ENCODE assay signal across 8 cellular contexts in genomic region chr1:23801338-23801748, GRCh38. TPM values are rescaled to one million over a fixed set of nuclear protein-coding genes. Genes with fewer than 3 reads are reported as not detected.
DNase-seq lines count a peak whose midpoint lies in the region; ATAC-seq and TF ChIP-seq lines count a peak whose summit lies in the region.

No MANE protein-coding gene starts in this region.

- peaks cover 42% of the 10 kb centered on the region for H3K4me1 ChIP-seq in mononuclear cell (ENCODE audit: insufficient read depth, low read length)

- CTCF ChIA-PET in AG04450 (lab: Charles Lee), result interaction anchor here (1.3 to 2.4 kb wide), 2 partner anchors 8 to 68 kb away, joined by 3 to 7 read pairs; no protein-coding TSS in a partner anchor
- CTCF ChIA-PET in MCF 10A (lab: Yijun Ruan, JAX), result interaction anchor here (0.6 to 2.4 kb wide), 7 partner anchors 9 to 115 kb away, joined by 3 to 17 read pairs (median 4); partner anchors contain the start of genes CNR2 and PITHD1
- CTCF ChIA-PET in GM10248 (lab: Yijun Ruan, JAX), result interaction anchor here (1.0 to 16.4 kb wide), 5 partner anchors 9 to 148 kb away, joined by 4 to 169 read pairs (median 6); no protein-coding TSS in a partner anchor

- H3K27ac ChIP-seq in AG04450 (ENCODE audit: low read depth, low read length), result peak overlapping the region; percentile 57

- H3K27ac Mint-ChIP-seq in MCF 10A (ENCODE audit: low read depth, unreplicated experiment), result peak overlapping the region; percentile 91

- H3K36me3 Mint-ChIP-seq in MCF 10A (ENCODE audit: insufficient read depth, unreplicated experiment), result peaks cover 41% of the 10 kb centered on the region

- peak overlapping the region; percentile 91 for H3K4me3 ChIP-seq in AG04450 (ENCODE audit: low read depth, low read length)
- peak overlapping the region; percentile 70 for H3K4me3 ChIP-seq in mononuclear cell (ENCODE audit: low read length)

- H3K9me3 Mint-ChIP-seq in MCF 10A (ENCODE audit: unreplicated experiment), result no peaks in the 10 kb centered on the region

- POLR2A ChIA-PET in AG04450 (lab: Yijun Ruan, JAX), result interaction anchor here (0.7 to 1.0 kb wide), 3 partner anchors 10 to 24 kb away, joined by 3 read pairs; partner anchors contain the start of gene HMGCL
- POLR2A ChIA-PET in MCF 10A (lab: Yijun Ruan, JAX), result interaction anchor here (0.7 to 17.8 kb wide), 26 partner anchors 8 to 398 kb away, joined by 3 to 395 read pairs (median 4); partner anchors contain the start of genes ELOA, HMGCL, LYPLA2 and PITHD1
- POLR2A ChIA-PET in GM10248 (lab: Yijun Ruan, JAX), result interaction anchor here (1.3 kb wide), 1 partner anchor 10 kb away, joined by 6 read pairs; the partner anchor contains the start of gene LYPLA2

- no TSS peak for BruUV-seq in MCF 10A (replicated peaks; lab: Mats Ljungman, UMichigan)

- H3K4me3 Mint-ChIP-seq in MCF 10A (ENCODE audit: unreplicated experiment), result peak overlapping the region; percentile 90

- no peak for TF ChIP-seq CTCF in AG04450 (IDR thresholded peaks at IDR 0.05; ENCODE audit: low read depth, low read length)
- no peak for TF ChIP-seq CTCF in MCF 10A (IDR thresholded peaks at IDR 0.05; ENCODE audit: unreplicated experiment)
- no peak for TF ChIP-seq CTCF in GM10248 (IDR thresholded peaks at IDR 0.05; ENCODE audit: control extremely low read depth, extremely low read depth, low read depth, missing control alignments)

- H3K4me1 Mint-ChIP-seq in MCF 10A (ENCODE audit: insufficient read depth, unreplicated experiment), result no peaks in the 10 kb centered on the region

- H3K27me3 Mint-ChIP-seq in MCF 10A (ENCODE audit: insufficient read depth, unreplicated experiment), result no peaks in the 10 kb centered on the region

- DNase-seq in AG04450 (ENCODE audit: low read depth, low spot score) (no peak), HT-29 (ENCODE audit: low spot score) (peak; percentile 57), MCF 10A (ENCODE audit: unreplicated experiment) (peak; percentile 39), GM10248 (ENCODE audit: extremely low spot score) (no peak), anterior cingulate cortex (lab: John Stamatoyannopoulos, UW) (no peak), DMS153 treated with DMSO at 0.1 percent for 48 hours (lab: John Stamatoyannopoulos, UW; ENCODE audit: unreplicated experiment) (no peak)

- no peak for ATAC-seq in HG02970 (IDR thresholded peaks at IDR 0.05; ENCODE audit: low FRiP score, unreplicated experiment)

- H3K9me3 ChIP-seq in AG04450 (ENCODE audit: control insufficient read depth, insufficient read depth, low read length) (no peaks in the 10 kb centered on the region; the same call in 1 of the 2 replicates), mononuclear cell (ENCODE audit: low read depth, low read length) (no peaks in the 10 kb centered on the region)

- H3K27me3 ChIP-seq in AG04450 (ENCODE audit: control insufficient read depth, insufficient read depth, low read length) (no peaks in the 10 kb centered on the region), mononuclear cell (ENCODE audit: insufficient read depth, low read length) (no peaks in the 10 kb centered on the region)

- intact Hi-C loops in MCF 10A (cut with micrococcal nuclease), result no loop called here

RNA-seq across cellular contexts. Expression of gene GALE, which starts 0.8 kb away (rescaled TPM):
- 19.2 and 21.0 TPM in 2 replicates for polyA plus RNA-seq in AG04450 (2011; rRNA removed)
- 13.9 and 16.1 TPM in 2 replicates for polyA minus RNA-seq in AG04450 (2011; rRNA and poly(A)+ RNA removed)
- 252 and 273 TPM in 2 replicates for total RNA-seq in HT-29 (2014; rRNA removed; shearing (Covaris generic))
- total RNA-seq in MCF 10A (2022) (112 and 143 TPM in 2 replicates), mononuclear cell (4.4 TPM)

RNA-seq across cellular contexts. Expression of gene LYPLA2, which starts 10.4 kb away (rescaled TPM):
- 27.1 and 37.8 TPM in 2 replicates for polyA plus RNA-seq in AG04450 (2011; rRNA removed)
- 28.3 and 39.5 TPM in 2 replicates for polyA minus RNA-seq in AG04450 (2011; rRNA and poly(A)+ RNA removed)
- 299 and 311 TPM in 2 replicates for total RNA-seq in HT-29 (2014; rRNA removed; shearing (Covaris generic))
- total RNA-seq in MCF 10A (2022) (27.8 and 35.7 TPM in 2 replicates), mononuclear cell (14.7 TPM)

RNA-seq across cellular contexts. Expression of gene PITHD1, which starts 23.1 kb away (rescaled TPM):
- polyA plus RNA-seq in AG04450 (2011; rRNA removed), result 32.4 and 41.1 TPM in 2 replicates
- 7.8 and 8.3 TPM in 2 replicates for polyA minus RNA-seq in AG04450 (2011; rRNA and poly(A)+ RNA removed)
- total RNA-seq in HT-29 (2014; rRNA removed; shearing (Covaris generic)), result 103 TPM in 2 replicates
- 37.7 and 37.8 TPM in 2 replicates for total RNA-seq in MCF 10A (2022)
- total RNA-seq in mononuclear cell, result 63.8 TPM

RNA-seq across cellular contexts. Expression of gene HMGCL, which starts 23.9 kb away (rescaled TPM):
- 38.8 and 39.5 TPM in 2 replicates for polyA plus RNA-seq in AG04450 (2011; rRNA removed)
- 20.2 and 28.0 TPM in 2 replicates for polyA minus RNA-seq in AG04450 (2011; rRNA and poly(A)+ RNA removed)
- total RNA-seq in HT-29 (2014; rRNA removed; shearing (Covaris generic)), result 37.4 and 38.2 TPM in 2 replicates
- total RNA-seq in MCF 10A (2022), result 30.4 and 39.3 TPM in 2 replicates
- 7.3 TPM for total RNA-seq in mononuclear cell

RNA-seq across cellular contexts. Expression of gene ELOA, which starts 58.1 kb away (rescaled TPM):
- 27.5 and 30.8 TPM in 2 replicates for polyA plus RNA-seq in AG04450 (2011; rRNA removed)
- 29.7 and 31.1 TPM in 2 replicates for polyA minus RNA-seq in AG04450 (2011; rRNA and poly(A)+ RNA removed)
- 32.9 and 36.8 TPM in 2 replicates for total RNA-seq in HT-29 (2014; rRNA removed; shearing (Covaris generic))
- 68.3 and 69.1 TPM in 2 replicates for total RNA-seq in MCF 10A (2022)
- 42.1 TPM for total RNA-seq in mononuclear cell

Comparison
In these comparisons a context has a peak if more than half of its experiments do, and no peak if none do; other contexts are left out.
1. DNase-seq: peak in HT-29 (single experiment) and MCF 10A (single experiment); none in AG04450 (single experiment), GM10248 (single experiment), anterior cingulate cortex (0 of 58) and DMS153 treated with DMSO at 0.1 percent for 48 hours (single experiment).
2. RNA of gene GALE, which starts 0.8 kb away (total RNA-seq): 252 to 273 TPM in HT-29 and 112 to 143 TPM in MCF 10A; 4.4 TPM in mononuclear cell (single experiment); every median in the first group is over 10 times any median in the second.